Comparison of ENCODE assay signal across 1 cellular context in the genomic region with DNA sequence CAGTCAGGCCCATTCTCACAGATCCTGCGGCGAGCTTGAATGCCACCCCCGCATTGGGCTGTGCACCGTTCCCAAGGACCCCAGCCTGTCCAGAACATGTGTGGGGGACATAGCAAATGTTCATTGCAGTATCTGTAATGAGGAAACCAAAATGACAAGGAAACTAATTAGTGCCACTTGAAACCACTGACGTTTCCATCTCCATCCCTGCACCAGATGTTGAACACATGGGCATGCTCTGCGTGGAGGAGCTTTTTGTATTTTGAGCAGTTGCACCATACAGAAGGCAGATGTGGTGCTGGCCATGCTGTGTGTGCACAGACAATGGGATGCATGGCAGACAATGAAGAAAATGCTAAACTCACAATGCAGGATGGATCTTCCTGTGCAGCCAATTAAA.
TF ChIP-seq lines count a peak whose summit lies in the region.

No MANE protein-coding gene starts in this region.

TF ChIP-seq in IMR-90, 13 proteins besides CTCF, POLR2A, EP300 and RAD21 (continued from another document):
- TF ChIP-seq RCOR1 (IDR thresholded peaks at IDR 0.05; ENCODE audit: insufficient replicate concordance, low read length) = no peak
- TF ChIP-seq SMC3 (IDR thresholded peaks at IDR 0.05; ENCODE audit: low read depth, low read length) = no peak
- TF ChIP-seq MAZ (IDR thresholded peaks at IDR 0.05; ENCODE audit: borderline replicate concordance, low read depth, low read length) = no peak
- TF ChIP-seq CHD1 (IDR thresholded peaks at IDR 0.05; ENCODE audit: low read depth, low read length) = no peak
- no peak for TF ChIP-seq MAFK (IDR thresholded peaks at IDR 0.05; ENCODE audit: low read depth, low read length)
- no peak for TF ChIP-seq CEBPB (IDR thresholded peaks at IDR 0.05; ENCODE audit: low read depth, low read length)
- TF ChIP-seq, protein P1, sequence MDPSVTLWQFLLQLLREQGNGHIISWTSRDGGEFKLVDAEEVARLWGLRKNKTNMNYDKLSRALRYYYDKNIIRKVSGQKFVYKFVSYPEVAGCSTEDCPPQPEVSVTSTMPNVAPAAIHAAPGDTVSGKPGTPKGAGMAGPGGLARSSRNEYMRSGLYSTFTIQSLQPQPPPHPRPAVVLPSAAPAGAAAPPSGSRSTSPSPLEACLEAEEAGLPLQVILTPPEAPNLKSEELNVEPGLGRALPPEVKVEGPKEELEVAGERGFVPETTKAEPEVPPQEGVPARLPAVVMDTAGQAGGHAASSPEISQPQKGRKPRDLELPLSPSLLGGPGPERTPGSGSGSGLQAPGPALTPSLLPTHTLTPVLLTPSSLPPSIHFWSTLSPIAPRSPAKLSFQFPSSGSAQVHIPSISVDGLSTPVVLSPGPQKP (IDR thresholded peaks at IDR 0.05; ENCODE audit: borderline replicate concordance, low read depth, low read length) = no peak
- no peak for TF ChIP-seq MXI1 (IDR thresholded peaks at IDR 0.05; ENCODE audit: borderline replicate concordance, low read depth, low read length)
- no peak for TF ChIP-seq RFX5 (IDR thresholded peaks at IDR 0.05; ENCODE audit: low read depth, low read length)
- TF ChIP-seq, protein P2, sequence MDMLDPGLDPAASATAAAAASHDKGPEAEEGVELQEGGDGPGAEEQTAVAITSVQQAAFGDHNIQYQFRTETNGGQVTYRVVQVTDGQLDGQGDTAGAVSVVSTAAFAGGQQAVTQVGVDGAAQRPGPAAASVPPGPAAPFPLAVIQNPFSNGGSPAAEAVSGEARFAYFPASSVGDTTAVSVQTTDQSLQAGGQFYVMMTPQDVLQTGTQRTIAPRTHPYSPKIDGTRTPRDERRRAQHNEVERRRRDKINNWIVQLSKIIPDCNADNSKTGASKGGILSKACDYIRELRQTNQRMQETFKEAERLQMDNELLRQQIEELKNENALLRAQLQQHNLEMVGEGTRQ (IDR thresholded peaks at IDR 0.05; ENCODE audit: low read depth, low read length) = no peak
- no peak for TF ChIP-seq BHLHE40 (IDR thresholded peaks at IDR 0.05; ENCODE audit: low read depth, low read length)
- TF ChIP-seq FOS (IDR thresholded peaks at IDR 0.05; ENCODE audit: low read depth, low read length) = no peak
